Comparison of ENCODE assay signal across 8 cellular contexts in the genomic region with DNA sequence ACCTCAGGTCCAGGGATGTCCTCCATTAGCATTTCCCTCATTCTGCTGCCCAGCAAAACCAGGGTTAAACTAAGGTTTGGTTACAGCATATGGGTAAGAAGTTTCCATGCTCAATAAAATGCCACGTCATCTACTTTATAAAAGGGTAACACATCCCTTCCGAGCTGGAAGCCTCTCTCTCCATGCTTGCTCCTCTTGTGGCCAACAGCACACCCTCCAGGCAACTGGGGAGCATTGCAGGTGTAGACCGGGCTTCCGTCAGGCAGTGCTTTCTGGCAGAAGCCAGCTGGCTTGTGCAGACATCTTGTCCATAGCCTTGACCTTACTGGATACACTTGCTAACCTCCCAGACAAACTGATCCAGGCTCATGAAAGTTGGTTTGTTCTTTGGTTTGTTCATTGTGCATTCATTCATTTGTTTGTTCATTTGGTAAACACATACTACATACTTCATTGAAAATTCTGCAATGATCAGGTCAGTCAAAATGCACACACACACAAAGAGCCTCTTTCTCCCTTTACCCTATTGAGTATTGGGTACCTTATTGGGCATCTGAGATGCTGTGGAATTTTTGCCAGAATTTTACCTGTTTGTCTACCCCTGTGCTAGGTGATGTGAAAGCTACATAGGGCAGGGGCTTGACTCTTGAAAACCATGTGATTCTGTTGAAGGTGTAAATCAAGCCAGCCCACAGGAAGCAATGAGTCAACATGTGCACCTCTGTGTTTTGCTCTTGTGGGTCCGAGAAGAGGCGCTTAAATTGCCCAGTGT.
A peak's percentile ranks its signal among the peaks of the same experiment; 100 is the strongest.
DNase-seq lines count a peak whose midpoint lies in the region; ATAC-seq lines count a peak whose summit lies in the region.

No MANE protein-coding gene starts in this region.

- H3K36me3 Mint-ChIP-seq in T-helper 2 cell treated with Interferon-gamma antibody and Interleukin-4, amounts not matched to agents 5 μg/mL and 100 μg/mL, for 36 hours (ENCODE audit: low read depth): no peaks in the 10 kb centered on the region

- H3K27me3 Mint-ChIP-seq in T-helper 2 cell treated with Interferon-gamma antibody and Interleukin-4, amounts not matched to agents 5 μg/mL and 100 μg/mL, for 36 hours (ENCODE audit: low read depth): peaks cover 5% of the 10 kb centered on the region

- peaks cover 3% of the 10 kb centered on the region for H3K4me1 Mint-ChIP-seq in T-helper 2 cell treated with Interferon-gamma antibody and Interleukin-4, amounts not matched to agents 5 μg/mL and 100 μg/mL, for 36 hours (ENCODE audit: low read depth)

- H3K27ac Mint-ChIP-seq in T-helper 2 cell treated with Interferon-gamma antibody and Interleukin-4, amounts not matched to agents 5 μg/mL and 100 μg/mL, for 36 hours: no peak overlapping the region

- H3K4me3 Mint-ChIP-seq in T-helper 2 cell treated with Interferon-gamma antibody and Interleukin-4, amounts not matched to agents 5 μg/mL and 100 μg/mL, for 36 hours: no peak overlapping the region

- DNase-seq in ACHN (peak; percentile 62), GM03348 (ENCODE audit: low spot score) (peak; percentile 61), NCI-H146 (lab: John Stamatoyannopoulos, UW) (peak; percentile 59), foreskin melanocyte (peak; percentile 73), posterior vena cava (ENCODE audit: low spot score) (peak; percentile 32)
- DNase-seq in T-helper 2 cell treated with Interferon-gamma antibody and Interleukin-4, amounts not matched to agents 5 μg/mL and 100 μg/mL, for 36 hours (ENCODE audit: low spot score): peak; percentile 14
- DNase-seq in effector CD8-positive, alpha-beta T cell (lab: John Stamatoyannopoulos, UW): no peak

- no peak for ATAC-seq in GM21717 (IDR thresholded peaks at IDR 0.05; ENCODE audit: unreplicated experiment)

- H3K9me3 Mint-ChIP-seq in T-helper 2 cell treated with Interferon-gamma antibody and Interleukin-4, amounts not matched to agents 5 μg/mL and 100 μg/mL, for 36 hours: no peaks in the 10 kb centered on the region

- intact Hi-C loops in posterior vena cava (cut with DNase I): no loop called here

- in situ Hi-C loops in ACHN (cut with HindIII; ENCODE audit: low pct_ligation_motif_present, low pct_unique_long_range_greater_than_20kb, low sequenced_read_pairs): no loop called here
